Comparison of ENCODE assay signal across 8 cellular contexts in the genomic region with DNA sequence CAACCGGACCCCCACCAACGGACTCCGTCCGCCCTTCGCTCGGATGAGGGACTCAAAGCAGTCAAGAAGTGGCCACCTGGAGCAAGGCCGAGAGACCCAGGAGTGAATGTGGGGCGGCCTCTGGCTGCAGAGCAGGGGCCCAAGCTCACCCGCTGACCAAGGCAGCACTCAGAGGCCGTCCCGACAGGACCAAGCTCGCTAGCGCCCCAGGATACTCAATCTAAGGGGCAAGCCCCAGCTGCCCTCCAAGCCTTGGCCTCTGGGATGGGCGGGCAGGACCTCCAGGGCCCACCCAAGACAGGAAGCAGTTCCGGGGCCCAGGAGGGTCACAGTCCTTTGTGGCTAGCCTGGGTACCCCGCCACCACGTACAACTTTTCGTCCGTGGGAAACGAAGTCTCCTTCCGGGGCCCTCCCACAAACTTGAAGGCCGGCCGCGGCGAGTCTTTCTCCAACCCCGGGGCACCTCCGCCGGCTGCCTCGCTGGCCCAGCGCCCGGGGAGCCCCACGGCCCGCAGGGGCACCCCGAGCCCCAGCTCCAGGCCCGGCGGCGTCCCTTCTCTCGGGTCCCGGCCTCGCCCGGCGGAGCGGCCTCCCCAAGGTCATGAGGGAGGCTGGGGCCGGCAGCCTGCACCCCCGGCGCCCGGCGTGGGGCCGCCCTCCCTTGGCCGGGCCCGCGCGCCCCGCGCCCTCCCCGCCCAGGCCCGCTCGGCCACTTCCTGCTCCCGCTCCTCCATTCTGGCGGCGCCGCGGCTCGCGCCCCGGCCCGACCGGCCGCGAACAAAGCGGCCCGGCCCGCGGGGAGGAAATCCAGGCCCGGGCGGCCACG. TPM values are rescaled to one million over a fixed set of nuclear protein-coding genes. Genes with fewer than 3 reads are reported as not detected.
DNase-seq lines count a peak whose midpoint lies in the region; ATAC-seq and TF ChIP-seq lines count a peak whose summit lies in the region.

No MANE protein-coding gene starts in this region.

- no peak overlapping the region for H2AFZ ChIP-seq in OCI-LY1 (ENCODE audit: low read length)

- TF ChIP-seq CTCF in OCI-LY1 (IDR thresholded peaks at IDR 0.05; ENCODE audit: low read length) (peak; percentile 19; the same call in 1 of the 2 replicates), chondrocyte (IDR thresholded peaks at IDR 0.05) (peak; percentile 40), lower leg skin (IDR thresholded peaks at IDR 0.05) (no peak), thyroid gland (IDR thresholded peaks at IDR 0.05) (no peak)

- intact Hi-C loops in lower leg skin (cut with DNase I; ENCODE audit: low total_unique reads): no loop called here
- intact Hi-C loops in thyroid gland (cut with DNase I): no loop called here

- H3K4me1 Mint-ChIP-seq in CD8-positive, alpha-beta memory T cell: peaks cover 38 to 68% (median 40%) of the 10 kb centered on the region in 3 donors
- H3K4me1 Mint-ChIP-seq in chondrocyte (ENCODE audit: low read depth): peaks cover 42% of the 10 kb centered on the region

- no peaks in the 10 kb centered on the region for H3K27me3 Mint-ChIP-seq in CD8-positive, alpha-beta memory T cell
- no peaks in the 10 kb centered on the region for H3K27me3 Mint-ChIP-seq in chondrocyte (ENCODE audit: low read depth)

- H3K27ac ChIP-seq in CD8-positive, alpha-beta memory T cell (ENCODE audit: low read depth, low read length): peak overlapping the region; percentile 38
- H3K27ac ChIP-seq in OCI-LY1 (ENCODE audit: low read depth, low read length, poor library complexity, severe bottlenecking) (peak overlapping the region; percentile 2), thyroid gland (peak overlapping the region in 2 of 3 donors; percentile 32 to 59)

- H3K4me2 ChIP-seq in OCI-LY1 (ENCODE audit: low read length): peak overlapping the region; percentile 96

- 1 to 2% methylated on average over 28 to 40 of the region's 77 CpGs for WGBS in lower leg skin, 2 donors
- WGBS in thyroid gland, 2 donors: 3% methylated on average over 6 of the region's 77 CpGs; no CpG with 5 or more reads in 1 of the 2 donors

- no peaks in the 10 kb centered on the region for H4K20me1 ChIP-seq in OCI-LY1 (ENCODE audit: insufficient read depth, low read length)

- H3K4me3 ChIP-seq in CD8-positive, alpha-beta memory T cell (ENCODE audit: low read length): peak overlapping the region; percentile 52
- H3K4me3 ChIP-seq in OCI-LY1 (ENCODE audit: low read depth, low read length, poor library complexity, severe bottlenecking): peak overlapping the region; percentile 89
- H3K4me3 ChIP-seq in lower leg skin (ENCODE audit: low read depth, poor library complexity, severe bottlenecking): peak overlapping the region; percentile 44
- H3K4me3 ChIP-seq in thyroid gland (replicated peaks in 1 of 3): peak overlapping the region; percentile 51 to 82 (median 75)

- H3K27ac Mint-ChIP-seq in CD8-positive, alpha-beta memory T cell: peak overlapping the region; percentile 72 to 92 (median 84)
- peak overlapping the region; percentile 80 for H3K27ac Mint-ChIP-seq in chondrocyte (ENCODE audit: unreplicated experiment)

- no peaks in the 10 kb centered on the region for H3K9me3 ChIP-seq in CD8-positive, alpha-beta memory T cell (ENCODE audit: low read length)
- H3K9me3 ChIP-seq in OCI-LY1 (ENCODE audit: low read length): no peaks in the 10 kb centered on the region
- H3K9me3 ChIP-seq in thyroid gland: no peaks in the 10 kb centered on the region

- H3K79me2 ChIP-seq in OCI-LY1 (ENCODE audit: insufficient read depth, low read length): no peaks in the 10 kb centered on the region

- peak in 3 of 5 donors; percentile 24 to 37 (median 25) for DNase-seq in CD8-positive, alpha-beta memory T cell
- DNase-seq in chondrocyte (ENCODE audit: low spot score) (no peak), lower leg skin (ENCODE audit: low spot score in 2 of 2) (no peak), thyroid gland (peak; percentile 58 to 66)

- peaks cover 33% of the 10 kb centered on the region for H3K4me1 ChIP-seq in CD8-positive, alpha-beta memory T cell (ENCODE audit: insufficient read depth, low read length)
- H3K4me1 ChIP-seq in OCI-LY1 (ENCODE audit: insufficient read depth, low read length, severe bottlenecking): peaks cover 28% of the 10 kb centered on the region
- peaks cover 56 to 61% of the 10 kb centered on the region in 2 donors for H3K4me1 ChIP-seq in thyroid gland

- CTCF ChIA-PET in CD8-positive, alpha-beta memory T cell (lab: Charles Lee): interaction anchor here (2.1 kb wide), 1 partner anchor 27 kb away, joined by 7 read pairs; no protein-coding TSS in a partner anchor

- peak overlapping the region; percentile 86 to 93 (median 88) for H3K4me3 Mint-ChIP-seq in CD8-positive, alpha-beta memory T cell
- H3K4me3 Mint-ChIP-seq in chondrocyte (ENCODE audit: unreplicated experiment): peak overlapping the region; percentile 91

- peaks cover 4% of the 10 kb centered on the region for H3K36me3 ChIP-seq in CD8-positive, alpha-beta memory T cell (ENCODE audit: insufficient read depth, low read length)
- H3K36me3 ChIP-seq in OCI-LY1 (ENCODE audit: insufficient read depth, low read length): peaks cover 14% of the 10 kb centered on the region; the same call in 1 of the 2 replicates
- H3K36me3 ChIP-seq in thyroid gland: peaks cover 0 to 16% of the 10 kb centered on the region in 2 donors

- no peaks in the 10 kb centered on the region for H3K27me3 ChIP-seq in CD8-positive, alpha-beta memory T cell (ENCODE audit: insufficient read depth, low read length, poor library complexity, severe bottlenecking)
- H3K27me3 ChIP-seq in OCI-LY1 (ENCODE audit: insufficient read depth, low read length): peaks cover 2% of the 10 kb centered on the region; the same call in 1 of the 2 replicates
- no peaks in the 10 kb centered on the region for H3K27me3 ChIP-seq in thyroid gland

- H3K9me3 Mint-ChIP-seq in CD8-positive, alpha-beta memory T cell: no peaks in the 10 kb centered on the region
- no peaks in the 10 kb centered on the region for H3K9me3 Mint-ChIP-seq in chondrocyte (ENCODE audit: low read depth)

- TF ChIP-seq POLR2A in lower leg skin (IDR thresholded peaks at IDR 0.05) (no peak), thyroid gland (IDR thresholded peaks at IDR 0.05) (no peak)

- ATAC-seq in GM21390 (IDR thresholded peaks at IDR 0.05; ENCODE audit: unreplicated experiment): peak; percentile 39
- no peak for ATAC-seq in HG02970 (IDR thresholded peaks at IDR 0.05; ENCODE audit: low FRiP score, unreplicated experiment)
- ATAC-seq in GM21526 (IDR thresholded peaks at IDR 0.05; ENCODE audit: low FRiP score, unreplicated experiment): no peak

- POLR2A ChIA-PET in CD8-positive, alpha-beta memory T cell (lab: Charles Lee): interaction anchor here (0.8 kb wide), 1 partner anchor 24 kb away, joined by 3 read pairs; no protein-coding TSS in a partner anchor

- H3K9ac ChIP-seq in OCI-LY1 (ENCODE audit: low read length): peak overlapping the region; percentile 78

- H3K9me2 ChIP-seq in OCI-LY1 (ENCODE audit: low read depth, low read length): no peaks in the 10 kb centered on the region

- peaks cover 0 to 18% (median 0%) of the 10 kb centered on the region in 3 donors for H3K36me3 Mint-ChIP-seq in CD8-positive, alpha-beta memory T cell
- H3K36me3 Mint-ChIP-seq in chondrocyte (ENCODE audit: low read depth): no peaks in the 10 kb centered on the region

- H3F3A ChIP-seq in OCI-LY1 (ENCODE audit: insufficient read depth, low read length): peaks cover 7% of the 10 kb centered on the region

RNA-seq across cellular contexts. Expression of a gene that starts 0.7 kb away (rescaled TPM):
- 100 to 1,000 TPM; 147 to 150 TPM for total RNA-seq in CD8-positive, alpha-beta memory T cell
- polyA plus RNA-seq in CD8-positive, alpha-beta memory T cell: 34.1 TPM
- total RNA-seq in chondrocyte (143 to 158 TPM (median 156 TPM) in 3 replicates), lower leg skin (10 to 100 TPM; 51.9 to 91.0 (median 88.7) TPM), thyroid gland (100 to 1,000 TPM in 3 of 4 donors, 10 to 100 TPM in 1; 99.8 to 179 (median 152) TPM)

RNA-seq across cellular contexts. Expression of a gene that starts 6.0 kb away (rescaled TPM):
- 1 to 10 TPM; 3.3 to 3.5 TPM for total RNA-seq in CD8-positive, alpha-beta memory T cell
- 2.7 TPM for polyA plus RNA-seq in CD8-positive, alpha-beta memory T cell
- 2.1 to 2.8 TPM (median 2.6 TPM) in 3 replicates for total RNA-seq in chondrocyte
- 10 to 100 TPM in 2 of 4 donors, 1 to 10 TPM in 2; 1.6 to 11.9 (median 8.6) TPM for total RNA-seq in lower leg skin
- total RNA-seq in thyroid gland: 10 to 100 TPM; 12.9 to 29.4 (median 16.8) TPM

RNA-seq across cellular contexts. Expression of a gene that starts 41.9 kb away (rescaled TPM):
- total RNA-seq in CD8-positive, alpha-beta memory T cell: 100 to 1,000 TPM; 150 to 175 TPM
- polyA plus RNA-seq in CD8-positive, alpha-beta memory T cell: 227 TPM
- 47.0 to 54.9 TPM (median 47.4 TPM) in 3 replicates for total RNA-seq in chondrocyte
- 100 to 1,000 TPM; 162 to 174 (median 168) TPM for total RNA-seq in lower leg skin
- total RNA-seq in thyroid gland: 100 to 1,000 TPM; 137 to 388 (median 239) TPM

Comparison
In these comparisons a context has a peak if more than half of its experiments do, and no peak if none do; other contexts are left out.
1. DNase-seq: peak in CD8-positive, alpha-beta memory T cell (3 of 5) and thyroid gland (2 of 2); none in chondrocyte (single experiment) and lower leg skin (0 of 2).
2. CTCF ChIP-seq: peak in OCI-LY1 (single experiment) and chondrocyte (single experiment); none in lower leg skin (0 of 3) and thyroid gland (0 of 6).
3. Peak in every context shown above with its lines, with median percentiles within 50 percentile points of each other: H3K27ac ChIP-seq and H3K4me3 ChIP-seq.